Comparison of ENCODE assay signal across 9 cellular contexts in genomic region chr6:32529697-32530429, GRCh38. TPM values are rescaled to one million over a fixed set of nuclear protein-coding genes. Genes with fewer than 3 reads are reported as not detected.
DNase-seq lines count a peak whose midpoint lies in the region; ATAC-seq and TF ChIP-seq lines count a peak whose summit lies in the region.
"Had no signal": no experiment of that assay in that cellular context is flagged by ENCODE, and none has a peak within 500 bp of the region (broad histone marks: within the 10 kb centered on the region; RNA-seq: fewer than 3 reads in every experiment).

Gene HLA-DRB5 (minus strand): TSS chr6:32530287. CDS start chr6:32530224, 63 bp downstream.

- DNase-seq in EH (ENCODE audit: low read depth) (peak; percentile 3), lower leg skin (ENCODE audit: low spot score in 2 of 2) (peak; percentile 12 to 70), NCI-H2081 (lab: John Stamatoyannopoulos, UW) (no peak), endodermal cell (no peak), H9 (no peak)
- peak; percentile 29 for DNase-seq in activated CD4-positive, alpha-beta memory T cell treated with anti-CD3 and anti-CD28 coated beads, Interleukin-2, amount 10 ng/mL, durations not matched to agents 7 days and 5 days

- no peaks in the 10 kb centered on the region for H4K20me1 ChIP-seq in H9 (ENCODE audit: control insufficient read depth, insufficient read depth, insufficient read length)

- H3K9me3 Mint-ChIP-seq in activated CD4-positive, alpha-beta memory T cell treated with anti-CD3 and anti-CD28 coated beads, Interleukin-2, amount 10 ng/mL, durations not matched to agents 7 days and 5 days: no peaks in the 10 kb centered on the region
- H3K9me3 Mint-ChIP-seq in endodermal cell (peaks cover 25% of the 10 kb centered on the region), H9 (peaks cover 8 to 15% of the 10 kb centered on the region in 2 experiments)

- POLR2A ChIA-PET in activated CD4-positive, alpha-beta memory T cell treated with anti-CD3 and anti-CD28 coated beads, Interleukin-2, amount 10 ng/mL, durations not matched to agents 7 days and 5 days (lab: Charles Lee): interaction anchor here (0.9 kb wide), 1 partner anchor 59 kb away, joined by 5 read pairs; no protein-coding TSS in a partner anchor

- H3K4me3 ChIP-seq in lower leg skin (ENCODE audit: low read depth, poor library complexity, severe bottlenecking): no peak within 1 kb of the TSS
- H3K4me3 ChIP-seq in endodermal cell (ENCODE audit: low read length): no peak within 1 kb of the TSS

- no peak within 1 kb of the TSS for H4K91ac ChIP-seq in H9 (ENCODE audit: insufficient read length, low read depth, low read length)

- intact Hi-C loops in lower leg skin (cut with DNase I; ENCODE audit: low total_unique reads): loop anchor here (10.0 kb wide), 1 partner anchor 55 kb away; the partner anchor contains the start of gene HLA-DRB1

- no peak within 1 kb of the TSS for H3K27ac ChIP-seq in endodermal cell (ENCODE audit: low read depth, low read length)
- no peak within 1 kb of the TSS for H3K27ac ChIP-seq in H9 (ENCODE audit: insufficient read length, low read depth, low read length)

- CTCF ChIA-PET in activated CD4-positive, alpha-beta memory T cell treated with anti-CD3 and anti-CD28 coated beads, Interleukin-2, amount 10 ng/mL, durations not matched to agents 7 days and 5 days (lab: Charles Lee): interaction anchor here (0.9 kb wide), 1 partner anchor 160 kb away, joined by 3 read pairs; no protein-coding TSS in a partner anchor

- no peak within 1 kb of the TSS for H3K4ac ChIP-seq in H9 (ENCODE audit: low read depth, low read length)

- H3K36me3 Mint-ChIP-seq in activated CD4-positive, alpha-beta memory T cell treated with anti-CD3 and anti-CD28 coated beads, Interleukin-2, amount 10 ng/mL, durations not matched to agents 7 days and 5 days (ENCODE audit: low read depth): peaks cover 2% of the 10 kb centered on the region
- no peaks in the 10 kb centered on the region for H3K36me3 Mint-ChIP-seq in endodermal cell (ENCODE audit: low read depth)
- H3K36me3 Mint-ChIP-seq in H9 (ENCODE audit: insufficient read depth in 1 of 3, low read depth in 3 of 3): peaks cover 0 to 2% (median 0%) of the 10 kb centered on the region in 3 experiments; a peak in 1 of 7 replicates

- peak within 1 kb of the TSS; percentile 49 for H3K27ac Mint-ChIP-seq in activated CD4-positive, alpha-beta memory T cell treated with anti-CD3 and anti-CD28 coated beads, Interleukin-2, amount 10 ng/mL, durations not matched to agents 7 days and 5 days
- no peak within 1 kb of the TSS for H3K27ac Mint-ChIP-seq in endodermal cell
- no peak within 1 kb of the TSS for H3K27ac Mint-ChIP-seq in H9

- H3K14ac ChIP-seq in H9 (ENCODE audit: insufficient read depth, low read length): no peak within 1 kb of the TSS

- no peak within 1 kb of the TSS for H3K23ac ChIP-seq in H9 (ENCODE audit: insufficient read length, low read depth, low read length)

- H2BK120ac ChIP-seq in H9 (ENCODE audit: low read depth, low read length, poor library complexity, severe bottlenecking): no peak within 1 kb of the TSS

- H3K36me3 ChIP-seq in endodermal cell (ENCODE audit: control insufficient read depth, insufficient read depth, low read length): no peaks in the 10 kb centered on the region

- H3K27me3 ChIP-seq in endodermal cell (ENCODE audit: control insufficient read depth, insufficient read depth, low read length, poor library complexity, severe bottlenecking): peaks cover 2% of the 10 kb centered on the region
- no peaks in the 10 kb centered on the region for H3K27me3 ChIP-seq in H9 (ENCODE audit: insufficient read depth, low read length)

- peaks cover 19% of the 10 kb centered on the region for H3K4me1 Mint-ChIP-seq in activated CD4-positive, alpha-beta memory T cell treated with anti-CD3 and anti-CD28 coated beads, Interleukin-2, amount 10 ng/mL, durations not matched to agents 7 days and 5 days
- peaks cover 3% of the 10 kb centered on the region for H3K4me1 Mint-ChIP-seq in endodermal cell
- no peaks in the 10 kb centered on the region for H3K4me1 Mint-ChIP-seq in H9

- no peak within 1 kb of the TSS for H3K9ac ChIP-seq in endodermal cell (ENCODE audit: extremely low read depth, low read length, poor library complexity, severe bottlenecking)
- no peak within 1 kb of the TSS for H3K9ac ChIP-seq in H9 (ENCODE audit: extremely low read depth, insufficient read length, low read length)

- H4K8ac ChIP-seq in H9 (replicated peaks; ENCODE audit: insufficient read length, low read depth, low read length): no peak within 1 kb of the TSS

- H3T11ph ChIP-seq in H9 (ENCODE audit: low read length): no peak within 1 kb of the TSS

- no peak within 1 kb of the TSS for H2BK15ac ChIP-seq in H9 (ENCODE audit: low read depth, low read length)

- H3K23me2 ChIP-seq in H9 (ENCODE audit: insufficient read length, low read depth, low read length, poor library complexity, severe bottlenecking): no peaks in the 10 kb centered on the region

- no peak within 1 kb of the TSS for H2BK12ac ChIP-seq in H9 (ENCODE audit: insufficient read length, low read depth, low read length)

- no peak within 1 kb of the TSS for H3K4me2 ChIP-seq in H9 (ENCODE audit: insufficient read depth, insufficient read length, low read length)

- H3K79me1 ChIP-seq in H9 (ENCODE audit: insufficient read depth, low read depth, low read length, poor library complexity, severe bottlenecking): no peaks in the 10 kb centered on the region

- TF ChIP-seq POLR2A in lower leg skin (IDR thresholded peaks at IDR 0.05): no peak

- H4K5ac ChIP-seq in H9 (ENCODE audit: insufficient read length, low read depth, low read length): no peak within 1 kb of the TSS

- H3K79me2 ChIP-seq in H9 (ENCODE audit: insufficient read depth, low read length): no peaks in the 10 kb centered on the region

- no peaks in the 10 kb centered on the region for H3K9me3 ChIP-seq in endodermal cell (ENCODE audit: control insufficient read depth, low read length)
- H3K9me3 ChIP-seq in H9 (ENCODE audit: control insufficient read depth, low read depth, low read length): no peaks in the 10 kb centered on the region

- ATAC-seq in GM21825 (IDR thresholded peaks at IDR 0.05; ENCODE audit: unreplicated experiment) (peak; percentile 49), HG03520 (IDR thresholded peaks at IDR 0.05; ENCODE audit: unreplicated experiment) (no peak)

- no peak within 1 kb of the TSS for H2AFZ ChIP-seq in H9 (ENCODE audit: low read length)

- no peak within 1 kb of the TSS for H2BK5ac ChIP-seq in H9 (ENCODE audit: insufficient read length, low read length)

- no peak within 1 kb of the TSS for H2BK20ac ChIP-seq in H9 (ENCODE audit: low read depth, low read length, poor library complexity, severe bottlenecking)

- peak within 1 kb of the TSS; percentile 80 for H3K4me3 Mint-ChIP-seq in activated CD4-positive, alpha-beta memory T cell treated with anti-CD3 and anti-CD28 coated beads, Interleukin-2, amount 10 ng/mL, durations not matched to agents 7 days and 5 days
- H3K4me3 Mint-ChIP-seq in endodermal cell: no peak within 1 kb of the TSS
- no peak within 1 kb of the TSS for H3K4me3 Mint-ChIP-seq in H9

- no peaks in the 10 kb centered on the region for H3K4me1 ChIP-seq in endodermal cell (ENCODE audit: control insufficient read depth, insufficient read depth, low read length)
- H3K4me1 ChIP-seq in H9 (ENCODE audit: insufficient read depth, low read length): no peaks in the 10 kb centered on the region

- WGBS in lower leg skin, 2 donors: 11 to 22% methylated on average over 4 of the region's 4 CpGs
- WGBS in endodermal cell (ENCODE audit: insufficient coverage in 1 of 2, insufficient read length in 1 of 2), 2 experiments: 71 to 75% methylated on average over 1 to 4 of the region's 4 CpGs
- WGBS in H9 (ENCODE audit: extremely low coverage, insufficient read length, low lambda C conversion rate): no CpG with 5 or more reads among the region's 4 CpGs

- no peak within 1 kb of the TSS for H3K56ac ChIP-seq in H9 (ENCODE audit: insufficient read length, low read depth, low read length)

- H2AK5ac ChIP-seq in H9 (ENCODE audit: insufficient read length, low read length): no peak within 1 kb of the TSS

- H3K18ac ChIP-seq in H9 (ENCODE audit: insufficient read length, low read depth, low read length): no peak within 1 kb of the TSS

- H3K27me3 Mint-ChIP-seq in activated CD4-positive, alpha-beta memory T cell treated with anti-CD3 and anti-CD28 coated beads, Interleukin-2, amount 10 ng/mL, durations not matched to agents 7 days and 5 days: peaks cover 4% of the 10 kb centered on the region
- H3K27me3 Mint-ChIP-seq in endodermal cell (ENCODE audit: insufficient read depth) (peaks cover 51% of the 10 kb centered on the region), H9 (ENCODE audit: low read depth) (peaks cover 11% of the 10 kb centered on the region)

- TF ChIP-seq CTCF in lower leg skin (IDR thresholded peaks at IDR 0.05): no peak
- no peak for TF ChIP-seq CTCF in endodermal cell (conservative IDR thresholded peaks at IDR 0.05)
- no peak for TF ChIP-seq CTCF in H9 (conservative IDR thresholded peaks at IDR 0.05)

RNA-seq across cellular contexts. Expression of gene HLA-DRB5, which starts in this region (rescaled TPM):
- 10 to 100 TPM; 12.7 to 14.0 TPM for total RNA-seq in activated CD4-positive, alpha-beta memory T cell treated with anti-CD3 and anti-CD28 coated beads, Interleukin-2, amount 10 ng/mL, durations not matched to agents 7 days and 5 days
- total RNA-seq in lower leg skin: 10 to 100 TPM in 1 of 4 donors, 1 to 10 TPM in 2, under 1 TPM in 1; 0.25 to 23.9 (median 2.7) TPM
- under 1 TPM; 0.71 to 0.92 TPM for total RNA-seq in endodermal cell
- 0.36 TPM for polyA plus RNA-seq in endodermal cell (2013, experiment 1 of 2)
- 0.41 TPM for polyA plus RNA-seq in endodermal cell (2013, experiment 2 of 2)
- 3.3 and 4.2 TPM in 2 replicates for total RNA-seq in H9 (2021)
- total RNA-seq: astrocyte had no signal

Comparison
In these comparisons a context has a peak if more than half of its experiments do, and no peak if none do; other contexts are left out.
1. DNase-seq: peak in EH (single experiment), activated CD4-positive, alpha-beta memory T cell treated with anti-CD3 and anti-CD28 coated beads, Interleukin-2, amount 10 ng/mL, durations not matched to agents 7 days and 5 days (single experiment) and lower leg skin (2 of 2); none in NCI-H2081 (0 of 2), endodermal cell (single experiment) and H9 (single experiment).